In the genomic region with DNA sequence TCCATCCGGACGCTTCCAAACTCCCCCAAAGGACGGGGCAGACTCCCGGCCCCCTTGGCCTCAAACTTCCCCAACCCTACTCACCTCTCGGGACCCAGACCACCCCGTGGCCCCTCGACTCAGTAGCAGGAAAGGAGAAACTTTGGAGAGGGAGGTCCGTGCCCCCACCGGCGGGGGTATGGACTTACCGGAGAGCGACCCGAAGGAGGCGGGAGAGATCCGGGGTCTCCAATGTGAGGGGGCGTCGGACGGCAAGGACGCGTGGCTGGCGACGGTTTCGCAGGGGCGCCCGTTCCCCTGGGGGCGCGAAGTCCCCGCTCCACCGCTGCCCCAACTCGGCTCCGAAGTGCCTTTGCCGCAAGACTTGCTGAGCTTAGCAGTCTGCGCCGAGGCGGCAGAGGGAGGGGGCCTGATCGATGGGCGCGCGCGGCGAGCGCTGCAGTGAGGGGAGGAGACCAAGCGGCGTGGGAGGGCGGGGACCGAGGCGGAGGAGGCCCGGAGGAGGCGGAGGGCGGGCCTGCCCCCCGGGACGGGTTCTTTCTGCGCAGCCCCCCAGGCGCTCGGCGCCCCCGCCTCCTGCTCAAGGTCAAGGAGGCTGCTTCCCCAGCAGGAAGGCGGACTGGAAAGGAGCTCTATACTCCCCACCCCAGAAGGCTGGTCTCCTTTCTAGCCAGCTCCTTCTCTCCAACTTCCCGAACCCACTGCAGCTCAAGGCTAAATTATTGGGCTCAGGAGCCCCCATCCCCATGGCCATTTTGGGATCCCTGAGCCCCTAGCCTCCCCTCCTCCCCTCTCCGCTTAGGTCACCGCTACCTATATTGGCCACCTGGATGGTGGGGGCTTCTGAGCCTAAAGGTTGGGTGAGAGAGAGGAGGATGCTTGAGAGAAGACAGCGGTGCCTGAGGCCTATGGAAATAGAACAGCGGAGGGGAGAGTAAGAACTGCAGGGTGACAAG, we compare ENCODE assay signal across 1 cellular context.
TF ChIP-seq lines count a peak whose summit lies in the region.

A gene (minus strand): TSS at position 385 of the 956 bp plus-strand sequence. CDS start 104,682 bp downstream, outside the sequence.

TF ChIP-seq in HEK293, 187 proteins besides CTCF, POLR2A, EP300 and RAD21 (continued from another document and continues in another):
- TF ChIP-seq, protein P1, sequence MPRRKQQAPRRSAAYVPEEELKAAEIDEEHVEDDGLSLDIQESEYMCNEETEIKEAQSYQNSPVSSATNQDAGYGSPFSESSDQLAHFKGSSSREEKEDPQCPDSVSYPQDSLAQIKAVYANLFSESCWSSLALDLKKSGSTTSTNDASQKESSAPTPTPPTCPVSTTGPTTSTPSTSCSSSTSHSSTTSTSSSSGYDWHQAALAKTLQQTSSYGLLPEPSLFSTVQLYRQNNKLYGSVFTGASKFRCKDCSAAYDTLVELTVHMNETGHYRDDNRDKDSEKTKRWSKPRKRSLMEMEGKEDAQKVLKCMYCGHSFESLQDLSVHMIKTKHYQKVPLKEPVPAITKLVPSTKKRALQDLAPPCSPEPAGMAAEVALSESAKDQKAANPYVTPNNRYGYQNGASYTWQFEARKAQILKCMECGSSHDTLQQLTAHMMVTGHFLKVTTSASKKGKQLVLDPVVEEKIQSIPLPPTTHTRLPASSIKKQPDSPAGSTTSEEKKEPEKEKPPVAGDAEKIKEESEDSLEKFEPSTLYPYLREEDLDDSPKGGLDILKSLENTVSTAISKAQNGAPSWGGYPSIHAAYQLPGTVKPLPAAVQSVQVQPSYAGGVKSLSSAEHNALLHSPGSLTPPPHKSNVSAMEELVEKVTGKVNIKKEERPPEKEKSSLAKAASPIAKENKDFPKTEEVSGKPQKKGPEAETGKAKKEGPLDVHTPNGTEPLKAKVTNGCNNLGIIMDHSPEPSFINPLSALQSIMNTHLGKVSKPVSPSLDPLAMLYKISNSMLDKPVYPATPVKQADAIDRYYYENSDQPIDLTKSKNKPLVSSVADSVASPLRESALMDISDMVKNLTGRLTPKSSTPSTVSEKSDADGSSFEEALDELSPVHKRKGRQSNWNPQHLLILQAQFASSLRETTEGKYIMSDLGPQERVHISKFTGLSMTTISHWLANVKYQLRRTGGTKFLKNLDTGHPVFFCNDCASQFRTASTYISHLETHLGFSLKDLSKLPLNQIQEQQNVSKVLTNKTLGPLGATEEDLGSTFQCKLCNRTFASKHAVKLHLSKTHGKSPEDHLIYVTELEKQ (tag by site-specific recombination; IDR thresholded peaks at IDR 0.05; ENCODE audit: borderline replicate concordance), result no peak
- peak; percentile 95 for TF ChIP-seq EGR2 (tag by site-specific recombination; IDR thresholded peaks at IDR 0.05; ENCODE audit: low read depth)
- TF ChIP-seq GLI4 (tag by site-specific recombination; IDR thresholded peaks at IDR 0.05), result no peak
- TF ChIP-seq, protein P2, sequence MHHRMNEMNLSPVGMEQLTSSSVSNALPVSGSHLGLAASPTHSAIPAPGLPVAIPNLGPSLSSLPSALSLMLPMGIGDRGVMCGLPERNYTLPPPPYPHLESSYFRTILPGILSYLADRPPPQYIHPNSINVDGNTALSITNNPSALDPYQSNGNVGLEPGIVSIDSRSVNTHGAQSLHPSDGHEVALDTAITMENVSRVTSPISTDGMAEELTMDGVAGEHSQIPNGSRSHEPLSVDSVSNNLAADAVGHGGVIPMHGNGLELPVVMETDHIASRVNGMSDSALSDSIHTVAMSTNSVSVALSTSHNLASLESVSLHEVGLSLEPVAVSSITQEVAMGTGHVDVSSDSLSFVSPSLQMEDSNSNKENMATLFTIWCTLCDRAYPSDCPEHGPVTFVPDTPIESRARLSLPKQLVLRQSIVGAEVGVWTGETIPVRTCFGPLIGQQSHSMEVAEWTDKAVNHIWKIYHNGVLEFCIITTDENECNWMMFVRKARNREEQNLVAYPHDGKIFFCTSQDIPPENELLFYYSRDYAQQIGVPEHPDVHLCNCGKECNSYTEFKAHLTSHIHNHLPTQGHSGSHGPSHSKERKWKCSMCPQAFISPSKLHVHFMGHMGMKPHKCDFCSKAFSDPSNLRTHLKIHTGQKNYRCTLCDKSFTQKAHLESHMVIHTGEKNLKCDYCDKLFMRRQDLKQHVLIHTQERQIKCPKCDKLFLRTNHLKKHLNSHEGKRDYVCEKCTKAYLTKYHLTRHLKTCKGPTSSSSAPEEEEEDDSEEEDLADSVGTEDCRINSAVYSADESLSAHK (tag by site-specific recombination; IDR thresholded peaks at IDR 0.05), result peak; percentile 58; the same call in 1 of the 2 replicates
- no peak for TF ChIP-seq ZNF596 (tag by site-specific recombination; IDR thresholded peaks at IDR 0.05)
- no peak for TF ChIP-seq ZNF426 (tag by site-specific recombination; IDR thresholded peaks at IDR 0.05)
- TF ChIP-seq, protein P3, sequence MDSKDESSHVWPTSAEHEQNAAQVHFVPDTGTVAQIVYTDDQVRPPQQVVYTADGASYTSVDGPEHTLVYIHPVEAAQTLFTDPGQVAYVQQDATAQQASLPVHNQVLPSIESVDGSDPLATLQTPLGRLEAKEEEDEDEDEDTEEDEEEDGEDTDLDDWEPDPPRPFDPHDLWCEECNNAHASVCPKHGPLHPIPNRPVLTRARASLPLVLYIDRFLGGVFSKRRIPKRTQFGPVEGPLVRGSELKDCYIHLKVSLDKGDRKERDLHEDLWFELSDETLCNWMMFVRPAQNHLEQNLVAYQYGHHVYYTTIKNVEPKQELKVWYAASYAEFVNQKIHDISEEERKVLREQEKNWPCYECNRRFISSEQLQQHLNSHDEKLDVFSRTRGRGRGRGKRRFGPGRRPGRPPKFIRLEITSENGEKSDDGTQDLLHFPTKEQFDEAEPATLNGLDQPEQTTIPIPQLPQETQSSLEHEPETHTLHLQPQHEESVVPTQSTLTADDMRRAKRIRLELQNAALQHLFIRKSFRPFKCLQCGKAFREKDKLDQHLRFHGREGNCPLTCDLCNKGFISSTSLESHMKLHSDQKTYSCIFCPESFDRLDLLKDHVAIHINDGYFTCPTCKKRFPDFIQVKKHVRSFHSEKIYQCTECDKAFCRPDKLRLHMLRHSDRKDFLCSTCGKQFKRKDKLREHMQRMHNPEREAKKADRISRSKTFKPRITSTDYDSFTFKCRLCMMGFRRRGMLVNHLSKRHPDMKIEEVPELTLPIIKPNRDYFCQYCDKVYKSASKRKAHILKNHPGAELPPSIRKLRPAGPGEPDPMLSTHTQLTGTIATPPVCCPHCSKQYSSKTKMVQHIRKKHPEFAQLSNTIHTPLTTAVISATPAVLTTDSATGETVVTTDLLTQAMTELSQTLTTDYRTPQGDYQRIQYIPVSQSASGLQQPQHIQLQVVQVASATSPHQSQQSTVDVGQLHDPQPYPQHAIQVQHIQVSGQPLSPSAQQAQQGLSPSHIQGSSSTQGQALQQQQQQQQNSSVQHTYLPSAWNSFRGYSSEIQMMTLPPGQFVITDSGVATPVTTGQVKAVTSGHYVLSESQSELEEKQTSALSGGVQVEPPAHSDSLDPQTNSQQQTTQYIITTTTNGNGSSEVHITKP (tag by site-specific recombination; IDR thresholded peaks at IDR 0.05), result peak; percentile 76
- no peak for TF ChIP-seq YY2 (tag by site-specific recombination; IDR thresholded peaks at IDR 0.05)
- TF ChIP-seq GLIS1 (tag by site-specific recombination; IDR thresholded peaks at IDR 0.05), result peak; percentile 95
- TF ChIP-seq, protein P4, sequence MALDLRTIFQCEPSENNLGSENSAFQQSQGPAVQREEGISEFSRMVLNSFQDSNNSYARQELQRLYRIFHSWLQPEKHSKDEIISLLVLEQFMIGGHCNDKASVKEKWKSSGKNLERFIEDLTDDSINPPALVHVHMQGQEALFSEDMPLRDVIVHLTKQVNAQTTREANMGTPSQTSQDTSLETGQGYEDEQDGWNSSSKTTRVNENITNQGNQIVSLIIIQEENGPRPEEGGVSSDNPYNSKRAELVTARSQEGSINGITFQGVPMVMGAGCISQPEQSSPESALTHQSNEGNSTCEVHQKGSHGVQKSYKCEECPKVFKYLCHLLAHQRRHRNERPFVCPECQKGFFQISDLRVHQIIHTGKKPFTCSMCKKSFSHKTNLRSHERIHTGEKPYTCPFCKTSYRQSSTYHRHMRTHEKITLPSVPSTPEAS (tag by site-specific recombination; IDR thresholded peaks at IDR 0.05), result no peak
- no peak for TF ChIP-seq ZNF248 (tag by site-specific recombination; IDR thresholded peaks at IDR 0.05)
- TF ChIP-seq, protein P5, sequence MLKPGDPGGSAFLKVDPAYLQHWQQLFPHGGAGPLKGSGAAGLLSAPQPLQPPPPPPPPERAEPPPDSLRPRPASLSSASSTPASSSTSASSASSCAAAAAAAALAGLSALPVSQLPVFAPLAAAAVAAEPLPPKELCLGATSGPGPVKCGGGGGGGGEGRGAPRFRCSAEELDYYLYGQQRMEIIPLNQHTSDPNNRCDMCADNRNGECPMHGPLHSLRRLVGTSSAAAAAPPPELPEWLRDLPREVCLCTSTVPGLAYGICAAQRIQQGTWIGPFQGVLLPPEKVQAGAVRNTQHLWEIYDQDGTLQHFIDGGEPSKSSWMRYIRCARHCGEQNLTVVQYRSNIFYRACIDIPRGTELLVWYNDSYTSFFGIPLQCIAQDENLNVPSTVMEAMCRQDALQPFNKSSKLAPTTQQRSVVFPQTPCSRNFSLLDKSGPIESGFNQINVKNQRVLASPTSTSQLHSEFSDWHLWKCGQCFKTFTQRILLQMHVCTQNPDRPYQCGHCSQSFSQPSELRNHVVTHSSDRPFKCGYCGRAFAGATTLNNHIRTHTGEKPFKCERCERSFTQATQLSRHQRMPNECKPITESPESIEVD (tag by site-specific recombination; IDR thresholded peaks at IDR 0.05), result no peak
- no peak for TF ChIP-seq ZNF558 (tag by site-specific recombination; IDR thresholded peaks at IDR 0.05)
- TF ChIP-seq ZBTB17 (tag by site-specific recombination; IDR thresholded peaks at IDR 0.05), result peak; percentile 80
- TF ChIP-seq ZNF48 (tag by site-specific recombination; IDR thresholded peaks at IDR 0.05), result no peak
- no peak for TF ChIP-seq ZNF473 (tag by site-specific recombination; IDR thresholded peaks at IDR 0.05)
- TF ChIP-seq ZNF23 (tag by site-specific recombination; IDR thresholded peaks at IDR 0.05; ENCODE audit: borderline replicate concordance), result no peak
- TF ChIP-seq, protein P6, sequence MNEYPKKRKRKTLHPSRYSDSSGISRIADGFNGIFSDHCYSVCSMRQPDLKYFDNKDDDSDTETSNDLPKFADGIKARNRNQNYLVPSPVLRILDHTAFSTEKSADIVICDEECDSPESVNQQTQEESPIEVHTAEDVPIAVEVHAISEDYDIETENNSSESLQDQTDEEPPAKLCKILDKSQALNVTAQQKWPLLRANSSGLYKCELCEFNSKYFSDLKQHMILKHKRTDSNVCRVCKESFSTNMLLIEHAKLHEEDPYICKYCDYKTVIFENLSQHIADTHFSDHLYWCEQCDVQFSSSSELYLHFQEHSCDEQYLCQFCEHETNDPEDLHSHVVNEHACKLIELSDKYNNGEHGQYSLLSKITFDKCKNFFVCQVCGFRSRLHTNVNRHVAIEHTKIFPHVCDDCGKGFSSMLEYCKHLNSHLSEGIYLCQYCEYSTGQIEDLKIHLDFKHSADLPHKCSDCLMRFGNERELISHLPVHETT (tag by site-specific recombination; IDR thresholded peaks at IDR 0.05), result no peak
- TF ChIP-seq HOXC10 (CRISPR knock-in tag; IDR thresholded peaks at IDR 0.05), result no peak
- TF ChIP-seq, protein P7, sequence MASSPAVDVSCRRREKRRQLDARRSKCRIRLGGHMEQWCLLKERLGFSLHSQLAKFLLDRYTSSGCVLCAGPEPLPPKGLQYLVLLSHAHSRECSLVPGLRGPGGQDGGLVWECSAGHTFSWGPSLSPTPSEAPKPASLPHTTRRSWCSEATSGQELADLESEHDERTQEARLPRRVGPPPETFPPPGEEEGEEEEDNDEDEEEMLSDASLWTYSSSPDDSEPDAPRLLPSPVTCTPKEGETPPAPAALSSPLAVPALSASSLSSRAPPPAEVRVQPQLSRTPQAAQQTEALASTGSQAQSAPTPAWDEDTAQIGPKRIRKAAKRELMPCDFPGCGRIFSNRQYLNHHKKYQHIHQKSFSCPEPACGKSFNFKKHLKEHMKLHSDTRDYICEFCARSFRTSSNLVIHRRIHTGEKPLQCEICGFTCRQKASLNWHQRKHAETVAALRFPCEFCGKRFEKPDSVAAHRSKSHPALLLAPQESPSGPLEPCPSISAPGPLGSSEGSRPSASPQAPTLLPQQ (tag by site-specific recombination; IDR thresholded peaks at IDR 0.05), result no peak; the same call in 1 of the 2 replicates
- TF ChIP-seq, protein P8, sequence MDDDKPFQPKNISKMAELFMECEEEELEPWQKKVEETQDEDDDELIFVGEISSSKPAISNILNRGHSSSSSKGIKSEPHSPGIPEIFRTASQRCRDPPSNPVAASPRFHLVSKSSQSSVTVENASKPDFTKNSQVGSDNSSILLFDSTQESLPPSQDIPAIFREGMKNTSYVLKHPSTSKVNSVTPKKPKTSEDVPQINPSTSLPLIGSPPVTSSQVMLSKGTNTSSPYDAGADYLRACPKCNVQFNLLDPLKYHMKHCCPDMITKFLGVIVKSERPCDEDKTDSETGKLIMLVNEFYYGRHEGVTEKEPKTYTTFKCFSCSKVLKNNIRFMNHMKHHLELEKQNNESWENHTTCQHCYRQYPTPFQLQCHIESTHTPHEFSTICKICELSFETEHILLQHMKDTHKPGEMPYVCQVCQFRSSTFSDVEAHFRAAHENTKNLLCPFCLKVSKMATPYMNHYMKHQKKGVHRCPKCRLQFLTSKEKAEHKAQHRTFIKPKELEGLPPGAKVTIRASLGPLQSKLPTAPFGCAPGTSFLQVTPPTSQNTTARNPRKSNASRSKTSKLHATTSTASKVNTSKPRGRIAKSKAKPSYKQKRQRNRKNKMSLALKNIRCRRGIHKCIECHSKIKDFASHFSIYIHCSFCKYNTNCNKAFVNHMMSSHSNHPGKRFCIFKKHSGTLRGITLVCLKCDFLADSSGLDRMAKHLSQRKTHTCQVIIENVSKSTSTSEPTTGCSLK (tag by site-specific recombination; IDR thresholded peaks at IDR 0.05), result no peak
- no peak for TF ChIP-seq ZNF202 (tag by site-specific recombination; IDR thresholded peaks at IDR 0.05; ENCODE audit: borderline replicate concordance)
- TF ChIP-seq ZNF394 (tag by site-specific recombination; IDR thresholded peaks at IDR 0.05; ENCODE audit: borderline replicate concordance), result no peak
- TF ChIP-seq, protein P9, sequence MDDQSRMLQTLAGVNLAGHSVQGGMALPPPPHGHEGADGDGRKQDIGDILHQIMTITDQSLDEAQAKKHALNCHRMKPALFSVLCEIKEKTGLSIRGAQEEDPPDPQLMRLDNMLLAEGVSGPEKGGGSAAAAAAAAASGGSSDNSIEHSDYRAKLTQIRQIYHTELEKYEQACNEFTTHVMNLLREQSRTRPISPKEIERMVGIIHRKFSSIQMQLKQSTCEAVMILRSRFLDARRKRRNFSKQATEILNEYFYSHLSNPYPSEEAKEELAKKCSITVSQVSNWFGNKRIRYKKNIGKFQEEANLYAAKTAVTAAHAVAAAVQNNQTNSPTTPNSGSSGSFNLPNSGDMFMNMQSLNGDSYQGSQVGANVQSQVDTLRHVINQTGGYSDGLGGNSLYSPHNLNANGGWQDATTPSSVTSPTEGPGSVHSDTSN (CRISPR knock-in tag; IDR thresholded peaks at IDR 0.05), result no peak
- TF ChIP-seq, protein P10, sequence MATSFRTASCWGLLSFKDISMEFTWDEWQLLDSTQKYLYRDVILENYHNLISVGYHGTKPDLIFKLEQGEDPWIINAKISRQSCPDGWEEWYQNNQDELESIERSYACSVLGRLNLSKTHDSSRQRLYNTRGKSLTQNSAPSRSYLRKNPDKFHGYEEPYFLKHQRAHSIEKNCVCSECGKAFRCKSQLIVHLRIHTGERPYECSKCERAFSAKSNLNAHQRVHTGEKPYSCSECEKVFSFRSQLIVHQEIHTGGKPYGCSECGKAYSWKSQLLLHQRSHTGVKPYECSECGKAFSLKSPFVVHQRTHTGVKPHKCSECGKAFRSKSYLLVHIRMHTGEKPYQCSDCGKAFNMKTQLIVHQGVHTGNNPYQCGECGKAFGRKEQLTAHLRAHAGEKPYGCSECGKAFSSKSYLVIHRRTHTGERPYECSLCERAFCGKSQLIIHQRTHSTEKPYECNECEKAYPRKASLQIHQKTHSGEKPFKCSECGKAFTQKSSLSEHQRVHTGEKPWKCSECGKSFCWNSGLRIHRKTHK (tag by site-specific recombination; IDR thresholded peaks at IDR 0.05), result no peak
